In the genomic region with DNA sequence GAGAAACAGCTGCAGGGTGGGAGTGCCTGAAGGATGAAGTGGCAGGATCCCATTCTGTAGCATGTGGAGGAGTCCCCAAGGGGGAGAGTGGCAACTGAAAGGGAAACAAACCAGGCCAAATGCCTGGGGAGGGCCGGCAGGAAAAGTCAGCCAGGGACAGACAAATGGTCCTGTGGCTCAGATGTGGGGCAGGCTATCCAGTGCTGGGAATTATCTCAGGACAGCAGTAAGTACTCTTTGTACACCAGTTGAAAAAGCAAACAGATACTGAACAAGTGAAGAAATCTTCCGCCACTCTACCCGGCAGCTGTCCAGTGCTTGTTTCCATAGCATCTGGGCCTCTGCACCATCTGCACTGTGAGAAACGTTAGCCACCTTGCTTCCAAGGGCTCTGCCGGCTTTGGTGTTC, we compare ENCODE assay signal across 16 cellular contexts.
A peak's percentile ranks its signal among the peaks of the same experiment; 100 is the strongest.
DNase-seq lines count a peak whose midpoint lies in the region; ATAC-seq, FAIRE-seq and TF ChIP-seq lines count a peak whose summit lies in the region.
"Had no signal": no experiment of that assay in that cellular context is flagged by ENCODE, and none has a peak within 500 bp of the region (broad histone marks: within the 10 kb centered on the region; RNA-seq: fewer than 3 reads in every experiment).

No MANE protein-coding gene starts in this region.

- no peaks in the 10 kb centered on the region for H3K79me2 ChIP-seq in HepG2 (ENCODE audit: insufficient read depth, low read length)

- no peak for TF ChIP-seq POLR2A in HepG2 (IDR thresholded peaks at IDR 0.05; ENCODE audit: insufficient read depth in 1 of 2, low read depth in 2 of 2, low read length in 2 of 2)

- POLR2A ChIA-PET in HepG2 (lab: Yijun Ruan, JAX) = no interaction called here

- in situ Hi-C loops in HepG2 (cut with HindIII; ENCODE audit: extremely low pct_ligation_motif_present, low pct_unique_long_range_greater_than_20kb) = no loop called here

- TF ChIP-seq RAD21 in HepG2 (CRISPR knock-in tag; IDR thresholded peaks at IDR 0.05) = no peak

- H3K9ac ChIP-seq in adipocyte (ENCODE audit: low read length) (no peak overlapping the region), HepG2 (ENCODE audit: insufficient read depth, low read depth, low read length) (no peak overlapping the region)

- DNase-seq in NCI-H146 treated with DMSO at 0.1 percent for 48 hours (lab: John Stamatoyannopoulos, UW; ENCODE audit: unreplicated experiment) (peak; percentile 30), adipocyte (ENCODE audit: low read depth) (peak; percentile 13), HepG2 (ENCODE audit: low spot score) (no peak), superior temporal gyrus (ENCODE audit: extremely low spot score) (peak; percentile 38), DMS153 (lab: John Stamatoyannopoulos, UW) (no peak), HTR-8/SVneo (ENCODE audit: insufficient read length, low spot score) (no peak)
- DNase-seq: activated gamma-delta T cell; CD4-positive, CD25-positive, alpha-beta regulatory T cell; effector CD4-positive, alpha-beta T cell; midbrain; NCI-H2107; pancreas; stimulated activated CD4-positive, alpha-beta T cell treated with anti-CD3 and anti-CD28 coated beads, Interleukin-15, amount 100 ng/mL, for 24 hours had no signal

- H2AFZ ChIP-seq in HepG2 (ENCODE audit: low read length) = no peak overlapping the region

- 7% methylated on average over 5 of the region's 5 CpGs for WGBS in HepG2 (ENCODE audit: low lambda C conversion rate)

- H3K9me3 ChIP-seq in adipocyte (ENCODE audit: control insufficient read depth, low read length) = no peaks in the 10 kb centered on the region
- H3K9me3 ChIP-seq in HepG2 (ENCODE audit: low read length) = no peaks in the 10 kb centered on the region
- H3K9me3 ChIP-seq: pancreas had no signal

- TF ChIP-seq CTCF in HepG2 (CRISPR knock-in tag; IDR thresholded peaks at IDR 0.05) = no peak

- FAIRE-seq in HepG2 (lab: Jason Lieb, UNC) = no peak
- FAIRE-seq in HTR-8/SVneo (lab: Jason Lieb, UNC) = no peak
- FAIRE-seq: GM12892, pancreas had no signal

- no TSS peak for BruUV-seq in HepG2 (replicated peaks; lab: Mats Ljungman, UMichigan)

- no peak overlapping the region for H3K4me2 ChIP-seq in HepG2 (ENCODE audit: low read depth, low read length)

- H3K27me3 ChIP-seq in adipocyte (replicated peaks; ENCODE audit: control insufficient read depth, insufficient read depth, low read length) (no peaks in the 10 kb centered on the region), HepG2 (ENCODE audit: control insufficient read depth in 1 of 2, insufficient read depth in 2 of 2, low read length in 2 of 2) (peaks cover 0 to 24% of the 10 kb centered on the region in 2 experiments; a peak in 1 of 5 replicates)
- H3K27me3 ChIP-seq: pancreas had no signal

- no peak for TF ChIP-seq EP300 in HepG2 (IDR thresholded peaks at IDR 0.05; ENCODE audit: low read depth in 2 of 2, low read length in 2 of 2)
- TF ChIP-seq EP300 in HepG2 (CRISPR knock-in tag; IDR thresholded peaks at IDR 0.05; ENCODE audit: borderline replicate concordance) = no peak

- no peak overlapping the region for H3K4me3 ChIP-seq in adipocyte (ENCODE audit: low read length)
- H3K4me3 ChIP-seq in HepG2 (replicated peaks in 1 of 3; ENCODE audit: insufficient read depth in 1 of 3, low read depth in 2 of 3, low read length in 3 of 3) = no peak overlapping the region
- H3K4me3 ChIP-seq: pancreas had no signal

- CTCF ChIA-PET in HepG2 (lab: Yijun Ruan, JAX; ENCODE audit: low intra/inter-chr PET ratio, low total read pairs) = no interaction called here

- H3K36me3 ChIP-seq in adipocyte (ENCODE audit: control insufficient read depth, insufficient read depth, low read length, severe bottlenecking) = no peaks in the 10 kb centered on the region
- no peaks in the 10 kb centered on the region for H3K36me3 ChIP-seq in HepG2 (replicated peaks in 1 of 2; ENCODE audit: control insufficient read depth in 1 of 2, insufficient read depth in 2 of 2, low read length in 2 of 2)
- H3K36me3 ChIP-seq: pancreas had no signal

- no peaks in the 10 kb centered on the region for H4K20me1 ChIP-seq in HepG2 (ENCODE audit: insufficient read depth, low read length)

- ATAC-seq in HepG2 (peak; percentile 77), HG03159 (IDR thresholded peaks at IDR 0.05; ENCODE audit: unreplicated experiment) (no peak)

- H3K27ac ChIP-seq in HepG2 (ENCODE audit: extremely low read length, insufficient read depth, low read length) = no peak overlapping the region
- H3K27ac ChIP-seq: pancreas, VCaP had no signal

- H3K4me1 ChIP-seq in adipocyte (ENCODE audit: control insufficient read depth, insufficient read depth, low read length) (peaks cover 30% of the 10 kb centered on the region), HepG2 (ENCODE audit: insufficient read depth, low read length) (no peaks in the 10 kb centered on the region)
- H3K4me1 ChIP-seq: pancreas had no signal

- intact Hi-C loops in HepG2 (cut with micrococcal nuclease; ENCODE audit: unreplicated experiment) = no loop called here

TF ChIP-seq in HepG2, 621 proteins besides CTCF, POLR2A, EP300 and RAD21:
- TF ChIP-seq, protein P1, sequence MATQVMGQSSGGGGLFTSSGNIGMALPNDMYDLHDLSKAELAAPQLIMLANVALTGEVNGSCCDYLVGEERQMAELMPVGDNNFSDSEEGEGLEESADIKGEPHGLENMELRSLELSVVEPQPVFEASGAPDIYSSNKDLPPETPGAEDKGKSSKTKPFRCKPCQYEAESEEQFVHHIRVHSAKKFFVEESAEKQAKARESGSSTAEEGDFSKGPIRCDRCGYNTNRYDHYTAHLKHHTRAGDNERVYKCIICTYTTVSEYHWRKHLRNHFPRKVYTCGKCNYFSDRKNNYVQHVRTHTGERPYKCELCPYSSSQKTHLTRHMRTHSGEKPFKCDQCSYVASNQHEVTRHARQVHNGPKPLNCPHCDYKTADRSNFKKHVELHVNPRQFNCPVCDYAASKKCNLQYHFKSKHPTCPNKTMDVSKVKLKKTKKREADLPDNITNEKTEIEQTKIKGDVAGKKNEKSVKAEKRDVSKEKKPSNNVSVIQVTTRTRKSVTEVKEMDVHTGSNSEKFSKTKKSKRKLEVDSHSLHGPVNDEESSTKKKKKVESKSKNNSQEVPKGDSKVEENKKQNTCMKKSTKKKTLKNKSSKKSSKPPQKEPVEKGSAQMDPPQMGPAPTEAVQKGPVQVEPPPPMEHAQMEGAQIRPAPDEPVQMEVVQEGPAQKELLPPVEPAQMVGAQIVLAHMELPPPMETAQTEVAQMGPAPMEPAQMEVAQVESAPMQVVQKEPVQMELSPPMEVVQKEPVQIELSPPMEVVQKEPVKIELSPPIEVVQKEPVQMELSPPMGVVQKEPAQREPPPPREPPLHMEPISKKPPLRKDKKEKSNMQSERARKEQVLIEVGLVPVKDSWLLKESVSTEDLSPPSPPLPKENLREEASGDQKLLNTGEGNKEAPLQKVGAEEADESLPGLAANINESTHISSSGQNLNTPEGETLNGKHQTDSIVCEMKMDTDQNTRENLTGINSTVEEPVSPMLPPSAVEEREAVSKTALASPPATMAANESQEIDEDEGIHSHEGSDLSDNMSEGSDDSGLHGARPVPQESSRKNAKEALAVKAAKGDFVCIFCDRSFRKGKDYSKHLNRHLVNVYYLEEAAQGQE (IDR thresholded peaks at IDR 0.05; ENCODE audit: borderline replicate concordance in 1 of 2, low read depth in 1 of 2, low read length in 2 of 2) = peak in 1 of 2 experiments; percentile 86; a peak in 3 of 4 replicates
- TF ChIP-seq THAP7 (CRISPR knock-in tag; IDR thresholded peaks at IDR 0.05) (no peak), MIER2 (CRISPR knock-in tag; IDR thresholded peaks at IDR 0.05) (peak; percentile 62; the same call in 1 of the 2 replicates)
- TF ChIP-seq, protein P2, sequence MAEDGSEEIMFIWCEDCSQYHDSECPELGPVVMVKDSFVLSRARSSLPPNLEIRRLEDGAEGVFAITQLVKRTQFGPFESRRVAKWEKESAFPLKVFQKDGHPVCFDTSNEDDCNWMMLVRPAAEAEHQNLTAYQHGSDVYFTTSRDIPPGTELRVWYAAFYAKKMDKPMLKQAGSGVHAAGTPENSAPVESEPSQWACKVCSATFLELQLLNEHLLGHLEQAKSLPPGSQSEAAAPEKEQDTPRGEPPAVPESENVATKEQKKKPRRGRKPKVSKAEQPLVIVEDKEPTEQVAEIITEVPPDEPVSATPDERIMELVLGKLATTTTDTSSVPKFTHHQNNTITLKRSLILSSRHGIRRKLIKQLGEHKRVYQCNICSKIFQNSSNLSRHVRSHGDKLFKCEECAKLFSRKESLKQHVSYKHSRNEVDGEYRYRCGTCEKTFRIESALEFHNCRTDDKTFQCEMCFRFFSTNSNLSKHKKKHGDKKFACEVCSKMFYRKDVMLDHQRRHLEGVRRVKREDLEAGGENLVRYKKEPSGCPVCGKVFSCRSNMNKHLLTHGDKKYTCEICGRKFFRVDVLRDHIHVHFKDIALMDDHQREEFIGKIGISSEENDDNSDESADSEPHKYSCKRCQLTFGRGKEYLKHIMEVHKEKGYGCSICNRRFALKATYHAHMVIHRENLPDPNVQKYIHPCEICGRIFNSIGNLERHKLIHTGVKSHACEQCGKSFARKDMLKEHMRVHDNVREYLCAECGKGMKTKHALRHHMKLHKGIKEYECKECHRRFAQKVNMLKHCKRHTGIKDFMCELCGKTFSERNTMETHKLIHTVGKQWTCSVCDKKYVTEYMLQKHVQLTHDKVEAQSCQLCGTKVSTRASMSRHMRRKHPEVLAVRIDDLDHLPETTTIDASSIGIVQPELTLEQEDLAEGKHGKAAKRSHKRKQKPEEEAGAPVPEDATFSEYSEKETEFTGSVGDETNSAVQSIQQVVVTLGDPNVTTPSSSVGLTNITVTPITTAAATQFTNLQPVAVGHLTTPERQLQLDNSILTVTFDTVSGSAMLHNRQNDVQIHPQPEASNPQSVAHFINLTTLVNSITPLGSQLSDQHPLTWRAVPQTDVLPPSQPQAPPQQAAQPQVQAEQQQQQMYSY (CRISPR knock-in tag; IDR thresholded peaks at IDR 0.05) = no peak

Comparison
In these comparisons a context has a peak if more than half of its experiments do, and no peak if none do; other contexts are left out.
1. DNase-seq: peak in NCI-H146 treated with DMSO at 0.1 percent for 48 hours (single experiment), adipocyte (single experiment) and superior temporal gyrus (single experiment); none in HepG2 (single experiment), DMS153 (single experiment) and HTR-8/SVneo (single experiment).